ENCODE assay signal across 21 cellular contexts in the genomic region with DNA sequence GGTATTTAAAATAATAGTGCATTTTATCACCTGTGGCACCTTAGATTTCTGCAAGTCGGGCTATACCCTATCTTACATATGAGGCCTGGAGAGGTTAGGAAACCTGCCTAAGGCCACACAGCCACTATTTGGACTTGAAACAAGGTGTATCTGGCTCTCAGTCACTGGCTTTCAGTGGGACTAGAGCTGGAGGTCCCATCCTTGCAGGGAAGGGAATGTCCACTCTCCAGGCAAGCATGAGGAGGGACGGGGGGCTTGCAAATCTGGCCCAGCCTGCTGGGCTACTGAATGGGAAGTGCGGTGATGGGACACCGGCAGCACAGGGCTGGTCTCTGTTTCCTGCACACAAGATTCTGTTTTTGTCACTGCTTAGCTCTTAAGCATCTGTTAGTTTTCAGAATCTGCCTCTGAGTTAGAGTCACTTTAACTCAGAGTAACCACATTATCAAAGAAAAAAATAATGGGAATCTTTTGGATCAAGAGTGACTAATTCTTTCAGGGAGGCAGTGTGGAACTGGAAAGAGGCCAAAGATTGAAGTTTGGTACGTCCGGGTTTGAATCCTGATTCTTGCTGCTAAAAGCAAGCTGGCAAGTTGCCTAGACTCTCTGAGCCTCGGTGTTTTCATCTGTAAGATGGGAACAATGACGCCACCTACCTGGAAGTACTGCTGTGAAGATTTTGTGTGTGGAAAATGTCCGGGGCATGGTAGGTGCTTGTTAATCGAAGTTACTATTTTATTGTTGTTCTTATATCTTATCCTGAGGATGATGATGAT. TPM values are rescaled to one million over a fixed set of nuclear protein-coding genes. Genes with fewer than 3 reads are reported as not detected.
"Had no signal": no experiment of that assay in that cellular context is flagged by ENCODE, and none has a peak within 500 bp of the region (broad histone marks: within the 10 kb centered on the region; RNA-seq: fewer than 3 reads in every experiment).

No MANE protein-coding gene starts in this region.

- DNase-seq: activated CD4-positive, alpha-beta memory T cell treated with anti-CD3 and anti-CD28 coated beads for 36 hours; activated CD4-positive, alpha-beta T cell treated with anti-CD3 and anti-CD28 coated beads for 48 hours; activated T-cell treated with anti-CD3 and anti-CD28 coated beads, Interleukin-2, amount 50 U/mL, for 1 hour; aorta; central memory CD4-positive, alpha-beta T cell; effector memory CD8-positive, alpha-beta T cell; heart right ventricle; left colon; naive thymus-derived CD4-positive, alpha-beta T cell; stimulated activated CD4-positive, alpha-beta T cell treated with anti-CD3 and anti-CD28 coated beads, Interleukin-2, amount 100 ng/mL, for 48 hours; stimulated activated naive CD4-positive, alpha-beta T cell; testis had no signal

- H3K36me3 ChIP-seq: esophagus muscularis mucosa, heart right ventricle had no signal

- ATAC-seq: activated naive CD4-positive, alpha-beta T cell treated with anti-CD3 and anti-CD28 coated beads, Interleukin-2, amount 50 U/mL, for 72 hours; effector memory CD8-positive, alpha-beta T cell; heart right ventricle; left colon; naive thymus-derived CD4-positive, alpha-beta T cell had no signal

- H3K4me3 ChIP-seq: esophagus muscularis mucosa, heart right ventricle, testis had no signal

- FAIRE-seq: keratinocyte had no signal

- H3K9me3 ChIP-seq: esophagus muscularis mucosa, heart right ventricle, testis had no signal

- H3K27ac ChIP-seq: heart right ventricle, testis had no signal

- H3K27me3 ChIP-seq: esophagus muscularis mucosa, testis had no signal

RNA-seq across cellular contexts. Expression of gene HABP2, which starts 33.8 kb away (rescaled TPM):
- total RNA-seq: activated CD4-positive, alpha-beta memory T cell treated with anti-CD3 and anti-CD28 coated beads for 36 hours; activated naive CD4-positive, alpha-beta T cell treated with anti-CD3 and anti-CD28 coated beads, Interleukin-2, amount 50 U/mL, for 72 hours; aorta; dermis microvascular lymphatic vessel endothelial cell; esophagus muscularis mucosa; fibroblast of villous mesenchyme; heart right ventricle; left colon; naive thymus-derived CD4-positive, alpha-beta T cell; neural crest cell; omental fat pad; posterior vena cava; T-helper 2 cell treated with Interferon-gamma antibody and Interleukin-4, amounts not matched to agents 100 ng/mL and 5 ng/mL, for 36 hours had no signal
- polyA plus RNA-seq: aorta; keratinocyte; naive thymus-derived CD4-positive, alpha-beta T cell had no signal
